Comparison of ENCODE assay signal across 11 cellular contexts in genomic region chr12:2384533-2385328, GRCh38.
A peak's percentile ranks its signal among the peaks of the same experiment; 100 is the strongest.
DNase-seq lines count a peak whose midpoint lies in the region; TF ChIP-seq lines count a peak whose summit lies in the region.
"Had no signal": no experiment of that assay in that cellular context is flagged by ENCODE, and none has a peak within 500 bp of the region (broad histone marks: within the 10 kb centered on the region; RNA-seq: fewer than 3 reads in every experiment).

No MANE protein-coding gene starts in this region.

- H3K9me3 ChIP-seq in OCI-LY3 (ENCODE audit: insufficient read depth, low read length) (no peaks in the 10 kb centered on the region), osteoblast (ENCODE audit: low read depth, low read length) (no peaks in the 10 kb centered on the region)

- peak; percentile 10; the same call in 1 of the 2 replicates for TF ChIP-seq CTCF in OCI-LY3 (IDR thresholded peaks at IDR 0.05; ENCODE audit: low read depth, low read length)
- peak; percentile 25 for TF ChIP-seq CTCF in fibroblast of mammary gland (conservative IDR thresholded peaks at IDR 0.05; ENCODE audit: control insufficient read depth, insufficient read depth, low read depth, low read length)
- peak; percentile 35 for TF ChIP-seq CTCF in osteoblast (IDR thresholded peaks at IDR 0.05; ENCODE audit: extremely low read depth, low read depth, low read length)

- peak; percentile 90 for DNase-seq in fibroblast of mammary gland (ENCODE audit: low read depth)
- peak; percentile 92 for DNase-seq in osteoblast (ENCODE audit: insufficient read length, low spot score, missing footprints)
- DNase-seq in activated naive CD4-positive, alpha-beta T cell treated with Interleukin-2 at 50 U/mL for 16 hours, result no peak
- no peak for DNase-seq in DMS 273 treated with DMSO at 0.1 percent for 48 hours (lab: John Stamatoyannopoulos, UW)
- no peak for DNase-seq in activated CD4-positive, alpha-beta T cell treated with anti-CD3 and anti-CD28 coated beads, Interleukin-2, amount 50 U/mL, for 1 hour
- DNase-seq in activated gamma-delta T cell treated with Interleukin-2 at 50 U/mL for 16 hours, result no peak
- DNase-seq: activated T-cell treated with anti-CD3 and anti-CD28 coated beads, Interleukin-2, amount 50 U/mL, for 48 hours; C1 segment of cervical spinal cord; NCI-H146 had no signal

- peak overlapping the region; percentile 58 for H3K4me2 ChIP-seq in OCI-LY3 (ENCODE audit: low read length)
- peak overlapping the region; percentile 79 for H3K4me2 ChIP-seq in osteoblast (ENCODE audit: insufficient read depth, low read length)

- no peak overlapping the region; the same call in 1 of the 2 replicates for H3K9ac ChIP-seq in OCI-LY3 (ENCODE audit: low read length)

- H4K20me1 ChIP-seq in OCI-LY3 (ENCODE audit: insufficient read depth, low read length) (no peaks in the 10 kb centered on the region), osteoblast (ENCODE audit: insufficient read depth, low read length) (peaks cover 16% of the 10 kb centered on the region)

- H3K4me3 ChIP-seq in ACC112 (ENCODE audit: low read depth, low read length) (peak overlapping the region; percentile 64), OCI-LY3 (ENCODE audit: low read length) (no peak overlapping the region), fibroblast of mammary gland (ENCODE audit: control insufficient read depth, low read depth, low read length) (peak overlapping the region; percentile 5), osteoblast (ENCODE audit: insufficient read depth, low read length) (peak overlapping the region; percentile 56)

- H3K27me3 ChIP-seq in ACC112 (ENCODE audit: insufficient read depth, low read length) (no peaks in the 10 kb centered on the region), OCI-LY3 (ENCODE audit: low read depth, low read length) (no peaks in the 10 kb centered on the region), osteoblast (ENCODE audit: insufficient read depth, low read length) (no peaks in the 10 kb centered on the region)

- H3K36me3 ChIP-seq in ACC112 (ENCODE audit: insufficient read depth, low read length) (no peaks in the 10 kb centered on the region), OCI-LY3 (replicated peaks; ENCODE audit: low read depth, low read length) (no peaks in the 10 kb centered on the region), osteoblast (ENCODE audit: insufficient read depth, low read length) (no peaks in the 10 kb centered on the region)

- H2AFZ ChIP-seq in ACC112 (ENCODE audit: low read length, unreplicated experiment), result peak overlapping the region; percentile 88
- no peak overlapping the region for H2AFZ ChIP-seq in OCI-LY3 (ENCODE audit: low read depth, low read length)
- H2AFZ ChIP-seq in osteoblast (ENCODE audit: low read length), result peak overlapping the region; percentile 64

- H3K79me2 ChIP-seq in ACC112 (ENCODE audit: control insufficient read depth, insufficient read depth, low read length, unreplicated experiment), result no peaks in the 10 kb centered on the region
- H3K79me2 ChIP-seq in OCI-LY3 (ENCODE audit: low read length), result no peaks in the 10 kb centered on the region
- peaks cover 6% of the 10 kb centered on the region for H3K79me2 ChIP-seq in osteoblast (ENCODE audit: insufficient read depth, low read length)

- peaks cover 8% of the 10 kb centered on the region for H3K4me1 ChIP-seq in ACC112 (ENCODE audit: control insufficient read depth, insufficient read depth, low read length, unreplicated experiment)
- peaks cover 72% of the 10 kb centered on the region for H3K4me1 ChIP-seq in OCI-LY3 (ENCODE audit: low read length)
- H3K4me1 ChIP-seq in osteoblast (ENCODE audit: insufficient read depth, low read length), result peaks cover 38% of the 10 kb centered on the region

- H3K27ac ChIP-seq in ACC112 (ENCODE audit: low read depth, low read length), result no peak overlapping the region
- H3K27ac ChIP-seq in OCI-LY3 (ENCODE audit: low read length), result no peak overlapping the region; the same call in 1 of the 2 replicates
- H3K27ac ChIP-seq in osteoblast (ENCODE audit: low read depth, low read length), result peak overlapping the region; percentile 79

Comparison
In these comparisons a context has a peak if more than half of its experiments do, and no peak if none do; other contexts are left out.
1. DNase-seq: peak in fibroblast of mammary gland (single experiment) and osteoblast (single experiment); none in activated naive CD4-positive, alpha-beta T cell treated with Interleukin-2 at 50 U/mL for 16 hours (single experiment), DMS 273 treated with DMSO at 0.1 percent for 48 hours (single experiment), activated CD4-positive, alpha-beta T cell treated with anti-CD3 and anti-CD28 coated beads, Interleukin-2, amount 50 U/mL, for 1 hour (single experiment) and activated gamma-delta T cell treated with Interleukin-2 at 50 U/mL for 16 hours (single experiment).
2. Peak in every context shown above with its lines, with median percentiles within 50 percentile points of each other: CTCF ChIP-seq.